Comparison of ENCODE assay signal across 8 cellular contexts in genomic region chr20:25865715-25866656, GRCh38.
DNase-seq lines count a peak whose midpoint lies in the region; ATAC-seq and TF ChIP-seq lines count a peak whose summit lies in the region.

No MANE protein-coding gene starts in this region.

- TF ChIP-seq CTCF in psoas muscle (IDR thresholded peaks at IDR 0.05) (no peak), vagina (IDR thresholded peaks at IDR 0.05) (no peak)

- ATAC-seq in left cardiac atrium (peak; percentile 28 to 49), psoas muscle (peak in 3 of 4 donors; percentile 54 to 56 (median 56))

- intact Hi-C loops in left cardiac atrium (cut with DNase I): no loop called here
- intact Hi-C loops in psoas muscle (cut with DNase I): no loop called here
- intact Hi-C loops in vagina (cut with DNase I): no loop called here

- H3K27ac ChIP-seq in psoas muscle (no peak overlapping the region), vagina (no peak overlapping the region)

- H3K9me3 ChIP-seq in psoas muscle (no peaks in the 10 kb centered on the region), vagina (no peaks in the 10 kb centered on the region)

- H3K4me3 ChIP-seq in psoas muscle: peak overlapping the region; percentile 68
- H3K4me3 ChIP-seq in vagina: peak overlapping the region; percentile 24 to 49

- no peaks in the 10 kb centered on the region for H3K36me3 ChIP-seq in psoas muscle (ENCODE audit: insufficient read depth in 1 of 2, low read depth in 1 of 2)
- H3K36me3 ChIP-seq in vagina: no peaks in the 10 kb centered on the region

- WGBS in psoas muscle, 3 donors: 26 to 27% (median 27%) methylated on average over 43 of the region's 43 CpGs

- TF ChIP-seq POLR2A in vagina (IDR thresholded peaks at IDR 0.05): no peak

- DNase-seq in GM04504 (ENCODE audit: low read depth): peak; percentile 53
- DNase-seq in LoVo (ENCODE audit: low spot score): peak; percentile 37
- DNase-seq in SW480 (ENCODE audit: low spot score): peak; percentile 71
- peak in 55 of 56 donors; percentile 29 to 88 (median 72) for DNase-seq in amygdala (lab: John Stamatoyannopoulos, UW)
- DNase-seq in left cardiac atrium: peak; percentile 88
- DNase-seq in psoas muscle: peak; percentile 79 to 90
- peak in 1 of 2 donors; percentile 85 for DNase-seq in vagina (ENCODE audit: extremely low spot score in 2 of 2)
- no peak for DNase-seq in A172 (ENCODE audit: low spot score)

- peaks cover 5% of the 10 kb centered on the region for H3K4me1 ChIP-seq in psoas muscle
- H3K4me1 ChIP-seq in vagina: peaks cover 44% of the 10 kb centered on the region

- no peaks in the 10 kb centered on the region for H3K27me3 ChIP-seq in psoas muscle (ENCODE audit: insufficient read depth in 3 of 3, low read length in 2 of 3)
- H3K27me3 ChIP-seq in vagina: no peaks in the 10 kb centered on the region
